In the genomic region with DNA sequence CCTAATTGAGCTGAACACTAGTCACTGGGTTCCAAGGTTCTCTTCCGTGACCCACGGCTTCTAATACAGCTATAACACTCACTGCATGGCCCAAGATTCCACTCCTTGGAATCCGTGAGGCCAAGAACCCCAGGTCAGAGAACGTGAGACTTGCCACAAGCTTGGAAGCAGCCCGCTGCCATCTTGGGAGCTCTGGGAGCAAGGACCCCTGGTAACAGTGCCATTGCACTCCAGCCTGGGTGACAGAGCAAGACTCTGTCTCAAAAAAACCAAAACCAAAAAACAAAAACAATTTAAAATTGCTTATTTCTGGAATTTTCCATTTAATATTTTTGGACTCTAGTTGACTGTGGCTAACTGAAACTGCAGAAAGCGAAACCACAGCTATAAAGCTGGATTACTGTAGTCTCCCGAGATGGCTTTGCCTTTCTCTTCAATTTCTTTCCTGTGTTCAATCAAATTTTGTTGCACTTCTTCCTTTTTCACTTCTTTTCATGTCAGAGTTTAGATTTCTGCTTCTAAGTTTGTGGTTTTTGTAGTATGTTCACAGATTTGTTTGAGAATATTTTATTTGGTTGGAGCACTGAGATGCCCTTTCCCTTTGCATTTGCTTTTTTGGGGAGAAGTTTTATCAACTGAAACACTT, we compare ENCODE assay signal across 9 cellular contexts. TPM values are rescaled to one million over a fixed set of nuclear protein-coding genes. Genes with fewer than 3 reads are reported as not detected.
DNase-seq lines count a peak whose midpoint lies in the region; ATAC-seq, FAIRE-seq and TF ChIP-seq lines count a peak whose summit lies in the region.
"Had no signal": no experiment of that assay in that cellular context is flagged by ENCODE, and none has a peak within 500 bp of the region (broad histone marks: within the 10 kb centered on the region; RNA-seq: fewer than 3 reads in every experiment).

No MANE protein-coding gene starts in this region.

- intact Hi-C loops in endothelial cell of umbilical vein (cut with micrococcal nuclease) (no loop called here), spleen (cut with DNase I; ENCODE audit: low total_unique reads) (no loop called here), Calu3 (cut with micrococcal nuclease; ENCODE audit: unreplicated experiment) (no loop called here)

- BruUV-seq in endothelial cell of umbilical vein (replicated peaks; lab: Mats Ljungman, UMichigan), result no TSS peak
- BruUV-seq in Calu3 (replicated peaks; lab: Mats Ljungman, UMichigan), result no TSS peak

- WGBS in spleen, 5 donors, result 51 to 71% (median 67%) methylated on average over 6 to 7 of the region's 7 CpGs

- H3K27me3 Mint-ChIP-seq in Calu3 (ENCODE audit: unreplicated experiment), result no peaks in the 10 kb centered on the region

- H3K4me1 Mint-ChIP-seq in Calu3 (ENCODE audit: low read depth, unreplicated experiment), result peaks cover 7% of the 10 kb centered on the region

- H3K27ac ChIP-seq in MM.1S (ENCODE audit: low read length), result peak overlapping the region; percentile 80; the same call in 1 of the 2 replicates
- no peak overlapping the region for H3K27ac ChIP-seq in endothelial cell of umbilical vein (ENCODE audit: insufficient read depth, low read depth, low read length)
- peak overlapping the region; percentile 31 to 79 (median 73) for H3K27ac ChIP-seq in spleen

- no peaks in the 10 kb centered on the region for H3K9me3 ChIP-seq in MM.1S (replicated peaks; ENCODE audit: insufficient read depth, low read length)
- H3K9me3 ChIP-seq in endothelial cell of umbilical vein (replicated peaks; ENCODE audit: control insufficient read depth, insufficient read depth, low read length), result no peaks in the 10 kb centered on the region
- H3K9me3 ChIP-seq in spleen, result peaks cover 0 to 16% (median 14%) of the 10 kb centered on the region in 8 donors

- no peak overlapping the region for H2AFZ ChIP-seq in MM.1S (ENCODE audit: low read length)
- peak overlapping the region; percentile 35 for H2AFZ ChIP-seq in endothelial cell of umbilical vein (ENCODE audit: low read depth, low read length)

- no peak overlapping the region for H3K4me3 Mint-ChIP-seq in Calu3 (ENCODE audit: low read depth, unreplicated experiment)

- peaks cover 11% of the 10 kb centered on the region; the same call in 1 of the 2 replicates for H3K4me1 ChIP-seq in MM.1S (ENCODE audit: low read length)
- H3K4me1 ChIP-seq in endothelial cell of umbilical vein (ENCODE audit: control insufficient read depth, extremely low read depth, insufficient read depth, low read length), result no peaks in the 10 kb centered on the region
- peaks cover 0 to 42% (median 21%) of the 10 kb centered on the region in 6 donors for H3K4me1 ChIP-seq in spleen

- H3K4me2 ChIP-seq in MM.1S (ENCODE audit: low read depth, low read length), result peak overlapping the region; percentile 64
- H3K4me2 ChIP-seq in endothelial cell of umbilical vein (ENCODE audit: insufficient read depth, low read length), result peak overlapping the region; percentile 75

- H3K79me2 ChIP-seq in MM.1S (ENCODE audit: low read length), result peaks cover 52% of the 10 kb centered on the region
- H3K79me2 ChIP-seq in endothelial cell of umbilical vein (ENCODE audit: control insufficient read depth, insufficient read depth, low read length), result no peaks in the 10 kb centered on the region

- TF ChIP-seq CTCF in MM.1S (IDR thresholded peaks at IDR 0.05; ENCODE audit: low read length) (no peak), endothelial cell of umbilical vein (IDR thresholded peaks at IDR 0.05; ENCODE audit: extremely low read depth in 1 of 2, insufficient read depth in 1 of 2, low read depth in 1 of 2, low read length in 2 of 2) (no peak), spleen (IDR thresholded peaks at IDR 0.05 in 8 of 11, conservative IDR thresholded peaks at IDR 0.05 in 3 of 11) (no peak), Calu3 (IDR thresholded peaks at IDR 0.05; ENCODE audit: unreplicated experiment) (no peak)

- H3K9ac ChIP-seq in MM.1S (ENCODE audit: low read length), result peak overlapping the region; percentile 28; the same call in 1 of the 2 replicates
- peak overlapping the region; percentile 61 for H3K9ac ChIP-seq in endothelial cell of umbilical vein (replicated peaks; ENCODE audit: extremely low read depth, insufficient read depth, low read length)

- POLR2A ChIA-PET in endothelial cell of umbilical vein (lab: Charles Lee), result no interaction called here

- no peaks in the 10 kb centered on the region for H3K9me1 ChIP-seq in endothelial cell of umbilical vein (replicated peaks; ENCODE audit: control insufficient read depth, extremely low read depth, insufficient read depth, low read length)

- H3K36me3 ChIP-seq in MM.1S (replicated peaks; ENCODE audit: insufficient read depth, low read length), result no peaks in the 10 kb centered on the region
- no peaks in the 10 kb centered on the region for H3K36me3 ChIP-seq in endothelial cell of umbilical vein (ENCODE audit: control insufficient read depth in 2 of 2, extremely low read depth in 1 of 2, insufficient read depth in 2 of 2, low read length in 2 of 2)
- H3K36me3 ChIP-seq in spleen, result no peaks in the 10 kb centered on the region

- H3K9me3 Mint-ChIP-seq in Calu3 (ENCODE audit: low read depth, unreplicated experiment), result no peaks in the 10 kb centered on the region

- CTCF ChIA-PET in endothelial cell of umbilical vein (lab: Charles Lee) (interaction anchor here (0.9 to 2.3 kb wide), 6 partner anchors 10 to 1240 kb away, joined by 3 to 8 read pairs (median 4); no protein-coding TSS in a partner anchor), Calu3 (lab: Charles Lee) (interaction anchor here (0.6 to 1.3 kb wide), 2 partner anchors 17 to 63 kb away, joined by 3 read pairs; no protein-coding TSS in a partner anchor)

- H4K20me1 ChIP-seq in MM.1S (ENCODE audit: insufficient read depth, low read length), result no peaks in the 10 kb centered on the region
- H4K20me1 ChIP-seq in endothelial cell of umbilical vein (replicated peaks; ENCODE audit: control insufficient read depth, extremely low read depth, insufficient read depth, low read length), result no peaks in the 10 kb centered on the region

- no peaks in the 10 kb centered on the region for H3K9me2 ChIP-seq in MM.1S (replicated peaks; ENCODE audit: insufficient read depth, low read length)

- peaks cover 20% of the 10 kb centered on the region for H3F3A ChIP-seq in MM.1S (ENCODE audit: insufficient read depth, low read length)

- no peak for DNase-seq in MM.1S
- no peak for DNase-seq in endothelial cell of umbilical vein (ENCODE audit: low read depth, low spot score)
- DNase-seq in spleen, result no peak
- DNase-seq in Calu3, result no peak
- DNase-seq in putamen (ENCODE audit: low spot score), result no peak
- DNase-seq in NCI-H128 (lab: John Stamatoyannopoulos, UW; ENCODE audit: unreplicated experiment), result no peak
- DNase-seq: NCI-H1694 had no signal

- H3K4me3 ChIP-seq in MM.1S (ENCODE audit: low read length) (peak overlapping the region; percentile 60), endothelial cell of umbilical vein (replicated peaks in 1 of 3; ENCODE audit: insufficient read depth in 1 of 3, low read depth in 1 of 3, low read length in 3 of 3) (peak overlapping the region; percentile 17 to 70 (median 68)), spleen (peak overlapping the region; percentile 6 to 63 (median 26))

- no peak for FAIRE-seq in endothelial cell of umbilical vein (lab: Jason Lieb, UNC)

- TF ChIP-seq POLR2A in endothelial cell of umbilical vein (IDR thresholded peaks at IDR 0.05; ENCODE audit: low read depth, low read length) (no peak), spleen (IDR thresholded peaks at IDR 0.05) (no peak)

- dilution Hi-C loops in endothelial cell of umbilical vein (cut with MboI; ENCODE audit: extremely low pct_ligation_motif_present, low sequenced_read_pairs), result no loop called here

- peak; percentile 11 for ATAC-seq in GM18498 (IDR thresholded peaks at IDR 0.05; ENCODE audit: unreplicated experiment)
- ATAC-seq in HG03432 (IDR thresholded peaks at IDR 0.05; ENCODE audit: unreplicated experiment), result no peak

- H3K27ac Mint-ChIP-seq in Calu3 (ENCODE audit: unreplicated experiment), result no peak overlapping the region

- H3K36me3 Mint-ChIP-seq in Calu3 (ENCODE audit: insufficient read depth, unreplicated experiment), result peaks cover 4% of the 10 kb centered on the region

- H3K27me3 ChIP-seq in MM.1S (replicated peaks; ENCODE audit: insufficient read depth, low read length) (no peaks in the 10 kb centered on the region), endothelial cell of umbilical vein (ENCODE audit: control insufficient read depth in 2 of 2, insufficient read depth in 2 of 2, low read length in 2 of 2) (no peaks in the 10 kb centered on the region), spleen (replicated peaks in 1 of 7) (no peaks in the 10 kb centered on the region)

TF ChIP-seq in endothelial cell of umbilical vein, 7 proteins besides CTCF, POLR2A, EP300 and RAD21:
- no peak for TF ChIP-seq JUN (IDR thresholded peaks at IDR 0.05; ENCODE audit: borderline replicate concordance, insufficient read depth, insufficient read length, low read depth)
- no peak for TF ChIP-seq MYC (IDR thresholded peaks at IDR 0.05; ENCODE audit: low read depth, low read length)
- no peak for TF ChIP-seq FOS (IDR thresholded peaks at IDR 0.05; ENCODE audit: borderline replicate concordance, insufficient read depth, low read length)
- TF ChIP-seq GATA2 (IDR thresholded peaks at IDR 0.05; ENCODE audit: insufficient read depth, insufficient read length, low read depth, low read length), result no peak
- no peak for TF ChIP-seq EZH2 (IDR thresholded peaks at IDR 0.05; ENCODE audit: borderline replicate concordance, low read depth, low read length, severe bottlenecking)
- no peak for TF ChIP-seq MAX (IDR thresholded peaks at IDR 0.05; ENCODE audit: insufficient read depth, insufficient read length)
- TF ChIP-seq POLR2AphosphoS5 (IDR thresholded peaks at IDR 0.05; ENCODE audit: insufficient read depth, low read depth, low read length), result no peak

RNA-seq across cellular contexts. Expression of gene DDHD1, which starts 44.7 kb away (rescaled TPM):
- total RNA-seq in endothelial cell of umbilical vein, result 12.4 and 13.9 TPM in 2 replicates
- polyA plus RNA-seq in endothelial cell of umbilical vein, result 2.0 and 2.7 TPM in 2 replicates
- polyA plus RNA-seq in endothelial cell of umbilical vein (2011; cell fraction: cytosol; rRNA removed), result 2.1 and 2.3 TPM in 2 replicates
- 11.2 and 14.3 TPM in 2 replicates for polyA plus RNA-seq in endothelial cell of umbilical vein (2011; cell fraction: nucleus; rRNA removed)
- polyA plus RNA-seq in endothelial cell of umbilical vein (2012), result 4.2 and 4.4 TPM in 2 replicates
- 8.2 and 8.4 TPM in 2 replicates for polyA minus RNA-seq in endothelial cell of umbilical vein
- 8.7 TPM for polyA minus RNA-seq in endothelial cell of umbilical vein (2011; cell fraction: cytosol; rRNA and poly(A)+ RNA removed)
- polyA minus RNA-seq in endothelial cell of umbilical vein (2011; cell fraction: nucleus; rRNA and poly(A)+ RNA removed), result 43.7 and 59.9 TPM in 2 replicates
- total RNA-seq in spleen, result 10 to 100 TPM; 25.0 to 52.2 (median 30.7) TPM
- polyA plus RNA-seq in spleen, result 1 to 10 TPM; 3.4 to 4.9 (median 4.7) TPM
- total RNA-seq in Calu3 (2022), result 12.7 and 14.0 TPM in 2 replicates
